24 cellular contexts compared by ENCODE assay signal in the genomic region with DNA sequence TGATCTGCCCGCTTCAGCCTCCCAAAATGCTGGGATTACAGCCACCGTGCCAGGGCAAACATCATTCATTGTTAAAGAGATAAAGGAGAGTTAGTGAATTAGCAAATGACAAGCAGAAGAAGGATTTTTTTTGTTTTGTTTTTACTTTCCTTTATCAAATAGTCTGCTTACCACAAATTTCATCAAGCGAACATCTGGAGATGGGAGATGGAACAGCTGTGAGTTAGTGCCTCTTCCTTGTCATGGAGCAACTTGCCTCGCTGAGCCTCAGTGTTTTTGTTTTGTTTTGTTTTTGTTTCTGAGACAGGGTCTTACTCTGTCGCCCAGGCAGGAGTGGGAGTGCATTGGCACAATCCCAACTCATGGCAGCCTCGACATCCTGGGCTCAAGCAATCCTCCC.
"Had no signal": no experiment of that assay in that cellular context is flagged by ENCODE, and none has a peak within 500 bp of the region (broad histone marks: within the 10 kb centered on the region; RNA-seq: fewer than 3 reads in every experiment).

No MANE protein-coding gene starts in this region.

- H3K36me3 ChIP-seq: SJCRH30 had no signal

- H3K4me3 ChIP-seq: SJCRH30 had no signal

- DNase-seq: KBM-7; MV-4-11; NCI-H1092; NCI-H1105 treated with DMSO at 0.1 percent for 48 hours; NCI-H1417 treated with DMSO at 0.1 percent for 48 hours; NCI-H146; NCI-H187; NCI-H2029; NCI-H2081 treated with DMSO at 0.1 percent for 48 hours; NCI-H2171; NCI-H226; NCI-H446; NCI-H510A; NCI-H524 treated with DMSO at 0.1 percent for 48 hours; NCI-H69; NCI-H774; NK-92 treated with Interleukin-12 subunit alpha and Interleukin-12 subunit beta, amount 100 ng/mL, for 24 hours; PC-3; SHP77 treated with DMSO at 0.1 percent for 48 hours; SJCRH30 had no signal

- H3K27ac ChIP-seq: HL-60, RWPE1, SJCRH30 had no signal

- H3K4me1 ChIP-seq: SJCRH30 had no signal

- H3K9me3 ChIP-seq: SJCRH30 had no signal

- ATAC-seq: Panc1, PC-3, SK-N-SH treated with all-trans-retinoic acid at 6 μM for 48 hours had no signal

- H3K27me3 ChIP-seq: SJCRH30 had no signal
